1 cellular context compared by ENCODE assay signal in the genomic region with DNA sequence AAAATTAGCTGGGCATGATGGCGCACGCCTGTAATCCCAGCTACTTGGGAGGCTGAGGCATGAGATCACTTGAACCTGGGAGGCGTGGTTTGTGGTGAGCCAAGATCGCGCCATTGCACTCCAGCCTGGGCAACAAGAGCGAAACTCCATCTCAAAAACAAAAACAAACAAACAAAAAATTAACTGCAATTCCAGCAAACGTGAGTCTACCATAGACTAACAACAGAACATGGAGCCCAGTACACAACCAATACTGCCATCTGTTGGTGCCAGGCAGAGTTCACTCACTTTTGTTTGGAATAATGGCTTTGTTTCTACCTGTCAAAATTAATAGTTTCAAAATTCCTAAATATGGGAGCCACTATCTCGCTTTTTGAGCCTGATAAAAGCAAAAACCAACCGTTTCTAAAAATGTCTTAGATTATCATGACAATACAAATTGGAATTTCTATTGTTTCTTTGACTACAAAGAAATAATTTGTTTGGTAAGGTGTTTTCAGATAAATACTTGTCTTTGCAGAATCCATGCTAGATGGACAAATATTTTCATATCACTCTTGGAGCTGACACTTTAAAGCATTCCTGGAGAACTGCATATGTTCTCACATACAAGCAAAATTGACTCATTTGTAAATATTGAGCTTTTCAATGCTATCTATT.
TF ChIP-seq lines count a peak whose summit lies in the region.

No MANE protein-coding gene starts in this region.

TF ChIP-seq in WTC11, 78 proteins besides CTCF, POLR2A, EP300 and RAD21 (continued from another document):
- no peak for TF ChIP-seq ZNF281 (CRISPR knock-in tag; IDR thresholded peaks at IDR 0.05)
- no peak for TF ChIP-seq OVOL2 (CRISPR knock-in tag; IDR thresholded peaks at IDR 0.05; ENCODE audit: borderline replicate concordance)
TF ChIP-seq in WTC11: peak in this region for 0.
